11 cellular contexts compared by ENCODE assay signal in genomic region chr19:46621191-46622117, GRCh38. TPM values are rescaled to one million over a fixed set of nuclear protein-coding genes. Genes with fewer than 3 reads are reported as not detected.
DNase-seq lines count a peak whose midpoint lies in the region; ATAC-seq and TF ChIP-seq lines count a peak whose summit lies in the region.
"Had no signal": no experiment of that assay in that cellular context is flagged by ENCODE, and none has a peak within 500 bp of the region (broad histone marks: within the 10 kb centered on the region; RNA-seq: fewer than 3 reads in every experiment).

No MANE protein-coding gene starts in this region.

- no peak overlapping the region for H3K27ac Mint-ChIP-seq in WTC11
- H3K27ac Mint-ChIP-seq in effector memory CD8-positive, alpha-beta T cell, result no peak overlapping the region

- no peaks in the 10 kb centered on the region for H3K36me3 Mint-ChIP-seq in WTC11
- H3K36me3 Mint-ChIP-seq in effector memory CD8-positive, alpha-beta T cell (ENCODE audit: insufficient read depth), result no peaks in the 10 kb centered on the region

- DNase-seq in WTC11 (ENCODE audit: low spot score), result peak; percentile 47
- DNase-seq in foreskin fibroblast, result no peak
- DNase-seq in retina, result peak; percentile 66
- no peak for DNase-seq in effector memory CD8-positive, alpha-beta T cell
- no peak for DNase-seq in kidney tubule cell (ENCODE audit: low spot score)
- no peak for DNase-seq in 8988T
- DNase-seq: KG1 had no signal

- H3K27me3 ChIP-seq in DOHH2 (ENCODE audit: control insufficient read depth, low read length), result peaks cover 5% of the 10 kb centered on the region

- H3K9me3 ChIP-seq in DOHH2 (ENCODE audit: control insufficient read depth, insufficient read depth, low read length), result no peaks in the 10 kb centered on the region

- peaks cover 51% of the 10 kb centered on the region for H3K4me1 ChIP-seq in DOHH2 (ENCODE audit: control insufficient read depth, low read length)

- H3K4me3 ChIP-seq in DOHH2 (ENCODE audit: low read length), result no peak overlapping the region
- peak overlapping the region; percentile 23 to 56 for H3K4me3 ChIP-seq in foreskin fibroblast (ENCODE audit: low read depth in 1 of 2, low read length in 2 of 2)

- H3K79me2 ChIP-seq in DOHH2 (ENCODE audit: control insufficient read depth, low read length), result no peaks in the 10 kb centered on the region

- peaks cover 11% of the 10 kb centered on the region for H3K4me1 Mint-ChIP-seq in WTC11
- H3K4me1 Mint-ChIP-seq in effector memory CD8-positive, alpha-beta T cell (ENCODE audit: low read depth in 2 of 2), result peaks cover 4 to 7% of the 10 kb centered on the region in 2 donors

- no peak overlapping the region for H3K4me3 Mint-ChIP-seq in WTC11
- H3K4me3 Mint-ChIP-seq in effector memory CD8-positive, alpha-beta T cell, result no peak overlapping the region

- no peaks in the 10 kb centered on the region for H4K20me1 ChIP-seq in DOHH2 (ENCODE audit: control insufficient read depth, insufficient read depth, low read depth, low read length)

- H3K9me3 Mint-ChIP-seq in WTC11, result no peaks in the 10 kb centered on the region
- H3K9me3 Mint-ChIP-seq in effector memory CD8-positive, alpha-beta T cell, result no peaks in the 10 kb centered on the region

- H3K9me2 ChIP-seq in DOHH2 (replicated peaks; ENCODE audit: control insufficient read depth, low read length), result no peaks in the 10 kb centered on the region

- ATAC-seq in WTC11 (no peak; the same call in 1 of the 2 replicates), HG02623 (IDR thresholded peaks at IDR 0.05; ENCODE audit: unreplicated experiment) (no peak)
- no peak for ATAC-seq in effector memory CD8-positive, alpha-beta T cell (replicated peaks)

- no peaks in the 10 kb centered on the region for H3K36me3 ChIP-seq in DOHH2 (ENCODE audit: control insufficient read depth, low read length)

- TF ChIP-seq CTCF in DOHH2 (IDR thresholded peaks at IDR 0.05; ENCODE audit: low read depth, low read length, poor library complexity, severe bottlenecking), result peak; percentile 31
- TF ChIP-seq CTCF in WTC11 (IDR thresholded peaks at IDR 0.05), result no peak
- peak; percentile 13 for TF ChIP-seq CTCF in foreskin fibroblast (IDR thresholded peaks at IDR 0.05; ENCODE audit: low read depth, low read length)

- H3K27me3 Mint-ChIP-seq in WTC11 (ENCODE audit: low read depth), result peaks cover 3% of the 10 kb centered on the region; the same call in 1 of the 2 replicates
- peaks cover 23 to 46% of the 10 kb centered on the region in 2 donors for H3K27me3 Mint-ChIP-seq in effector memory CD8-positive, alpha-beta T cell

- H3K27ac ChIP-seq in DOHH2 (ENCODE audit: low read depth, low read length), result no peak overlapping the region

- POLR2A ChIA-PET in WTC11 (lab: Charles Lee), result no interaction called here

- H3F3A ChIP-seq in DOHH2 (ENCODE audit: control insufficient read depth, insufficient read depth), result peaks cover 7% of the 10 kb centered on the region

- no peak overlapping the region for H3K4me2 ChIP-seq in DOHH2 (ENCODE audit: low read length)

- CTCF ChIA-PET in WTC11 (lab: Charles Lee), result interaction anchor here (0.6 to 13.2 kb wide), 17 partner anchors 9 to 134 kb away, joined by 3 to 484 read pairs (median 4); partner anchors contain the start of genes CALM3 and DACT3

TF ChIP-seq in WTC11, 78 proteins besides CTCF, POLR2A, EP300 and RAD21:
- TF ChIP-seq ZNF263 (CRISPR knock-in tag; IDR thresholded peaks at IDR 0.05; ENCODE audit: low read depth), result peak; percentile 48; the same call in 1 of the 2 replicates
- TF ChIP-seq, protein P1, sequence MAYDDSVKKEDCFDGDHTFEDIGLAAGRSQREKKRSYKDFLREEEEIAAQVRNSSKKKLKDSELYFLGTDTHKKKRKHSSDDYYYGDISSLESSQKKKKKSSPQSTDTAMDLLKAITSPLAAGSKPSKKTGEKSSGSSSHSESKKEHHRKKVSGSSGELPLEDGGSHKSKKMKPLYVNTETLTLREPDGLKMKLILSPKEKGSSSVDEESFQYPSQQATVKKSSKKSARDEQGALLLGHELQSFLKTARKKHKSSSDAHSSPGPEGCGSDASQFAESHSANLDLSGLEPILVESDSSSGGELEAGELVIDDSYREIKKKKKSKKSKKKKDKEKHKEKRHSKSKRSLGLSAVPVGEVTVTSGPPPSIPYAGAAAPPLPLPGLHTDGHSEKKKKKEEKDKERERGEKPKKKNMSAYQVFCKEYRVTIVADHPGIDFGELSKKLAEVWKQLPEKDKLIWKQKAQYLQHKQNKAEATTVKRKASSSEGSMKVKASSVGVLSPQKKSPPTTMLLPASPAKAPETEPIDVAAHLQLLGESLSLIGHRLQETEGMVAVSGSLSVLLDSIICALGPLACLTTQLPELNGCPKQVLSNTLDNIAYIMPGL (CRISPR knock-in tag; IDR thresholded peaks at IDR 0.05), result 0 out of 2 replicates have a peak, but pooled peaks have one; percentile 27
- no peak for TF ChIP-seq ATF1 (CRISPR knock-in tag; IDR thresholded peaks at IDR 0.05)
- TF ChIP-seq ZNF396 (CRISPR knock-in tag; IDR thresholded peaks at IDR 0.05; ENCODE audit: borderline replicate concordance), result no peak
- TF ChIP-seq, protein P2, sequence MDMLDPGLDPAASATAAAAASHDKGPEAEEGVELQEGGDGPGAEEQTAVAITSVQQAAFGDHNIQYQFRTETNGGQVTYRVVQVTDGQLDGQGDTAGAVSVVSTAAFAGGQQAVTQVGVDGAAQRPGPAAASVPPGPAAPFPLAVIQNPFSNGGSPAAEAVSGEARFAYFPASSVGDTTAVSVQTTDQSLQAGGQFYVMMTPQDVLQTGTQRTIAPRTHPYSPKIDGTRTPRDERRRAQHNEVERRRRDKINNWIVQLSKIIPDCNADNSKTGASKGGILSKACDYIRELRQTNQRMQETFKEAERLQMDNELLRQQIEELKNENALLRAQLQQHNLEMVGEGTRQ (CRISPR knock-in tag; IDR thresholded peaks at IDR 0.05), result no peak

RNA-seq across cellular contexts. Expression of gene PTGIR, which starts 3.4 kb away (rescaled TPM):
- total RNA-seq in WTC11 (2021), result 0.24 TPM in 1 of 3 replicates, not detected in the others

RNA-seq across cellular contexts. Expression of gene GNG8, which starts 14.5 kb away (rescaled TPM):
- not detected in 3 replicates for total RNA-seq in WTC11 (2021)
- total RNA-seq: H4, RPMI7951 had no signal

RNA-seq across cellular contexts. Expression of gene CALM3, which starts 20.3 kb away (rescaled TPM):
- total RNA-seq in WTC11 (2021), result 306 to 350 TPM (median 346 TPM) in 3 replicates

RNA-seq across cellular contexts. Expression of gene DACT3, which starts 39.5 kb away (rescaled TPM):
- total RNA-seq in WTC11 (2021), result 1.8 to 1.9 TPM (median 1.8 TPM) in 3 replicates

Comparison
In these comparisons a context has a peak if more than half of its experiments do, and no peak if none do; other contexts are left out.
1. DNase-seq: peak in WTC11 (single experiment) and retina (single experiment); none in foreskin fibroblast (0 of 2), effector memory CD8-positive, alpha-beta T cell (0 of 3), kidney tubule cell (single experiment) and 8988T (single experiment).